In the genomic region with DNA sequence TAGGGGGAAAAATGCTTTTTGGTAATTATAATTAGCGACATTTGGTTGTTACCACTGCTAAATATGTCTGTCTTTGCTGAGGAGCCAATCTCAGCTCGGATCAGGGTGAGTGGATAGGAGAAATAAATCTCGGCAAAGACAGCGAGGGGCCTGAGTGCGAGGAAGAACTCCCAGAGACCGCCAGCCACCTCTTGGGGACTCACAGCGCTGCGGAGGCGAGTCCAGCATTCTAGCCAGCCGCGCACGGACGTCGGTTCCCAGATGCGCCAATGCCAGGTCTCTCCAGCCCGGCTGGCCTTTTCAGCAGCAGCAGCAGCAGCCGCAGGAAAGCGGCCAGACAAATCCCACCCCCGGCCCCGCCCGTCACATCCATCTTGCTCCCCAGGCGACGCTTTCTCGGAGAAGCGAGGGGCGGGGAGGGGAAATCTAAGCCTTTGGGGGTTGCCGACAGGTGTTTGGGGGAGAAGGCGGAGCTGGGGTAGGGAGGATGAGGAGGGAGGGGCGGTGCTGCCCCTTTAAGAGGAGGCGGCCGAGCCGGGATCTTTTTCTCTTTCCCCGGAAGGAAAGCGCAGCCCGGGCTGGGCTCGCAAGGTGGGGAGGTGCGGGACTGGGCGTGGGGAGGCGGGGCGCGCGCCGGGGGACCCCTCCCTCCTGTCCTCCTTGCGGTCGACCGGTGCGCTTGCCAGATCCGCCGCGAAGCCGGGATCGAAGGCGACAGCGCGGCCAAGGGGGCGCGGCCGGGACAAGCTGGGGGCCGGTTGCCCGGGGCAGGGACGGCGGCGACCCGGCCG, we compare ENCODE assay signal across 1 cellular context.
TF ChIP-seq lines count a peak whose summit lies in the region.

A gene (plus strand): TSS at position 685 of the 791 bp plus-strand sequence. CDS start 330 bp downstream, outside the sequence.

TF ChIP-seq in A549, 52 proteins besides CTCF, POLR2A, EP300 and RAD21 (continued from another document):
- TF ChIP-seq, protein P1, sequence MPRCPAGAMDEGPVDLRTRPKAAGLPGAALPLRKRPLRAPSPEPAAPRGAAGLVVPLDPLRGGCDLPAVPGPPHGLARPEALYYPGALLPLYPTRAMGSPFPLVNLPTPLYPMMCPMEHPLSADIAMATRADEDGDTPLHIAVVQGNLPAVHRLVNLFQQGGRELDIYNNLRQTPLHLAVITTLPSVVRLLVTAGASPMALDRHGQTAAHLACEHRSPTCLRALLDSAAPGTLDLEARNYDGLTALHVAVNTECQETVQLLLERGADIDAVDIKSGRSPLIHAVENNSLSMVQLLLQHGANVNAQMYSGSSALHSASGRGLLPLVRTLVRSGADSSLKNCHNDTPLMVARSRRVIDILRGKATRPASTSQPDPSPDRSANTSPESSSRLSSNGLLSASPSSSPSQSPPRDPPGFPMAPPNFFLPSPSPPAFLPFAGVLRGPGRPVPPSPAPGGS (IDR thresholded peaks at IDR 0.05): no peak
- TF ChIP-seq, protein P2, sequence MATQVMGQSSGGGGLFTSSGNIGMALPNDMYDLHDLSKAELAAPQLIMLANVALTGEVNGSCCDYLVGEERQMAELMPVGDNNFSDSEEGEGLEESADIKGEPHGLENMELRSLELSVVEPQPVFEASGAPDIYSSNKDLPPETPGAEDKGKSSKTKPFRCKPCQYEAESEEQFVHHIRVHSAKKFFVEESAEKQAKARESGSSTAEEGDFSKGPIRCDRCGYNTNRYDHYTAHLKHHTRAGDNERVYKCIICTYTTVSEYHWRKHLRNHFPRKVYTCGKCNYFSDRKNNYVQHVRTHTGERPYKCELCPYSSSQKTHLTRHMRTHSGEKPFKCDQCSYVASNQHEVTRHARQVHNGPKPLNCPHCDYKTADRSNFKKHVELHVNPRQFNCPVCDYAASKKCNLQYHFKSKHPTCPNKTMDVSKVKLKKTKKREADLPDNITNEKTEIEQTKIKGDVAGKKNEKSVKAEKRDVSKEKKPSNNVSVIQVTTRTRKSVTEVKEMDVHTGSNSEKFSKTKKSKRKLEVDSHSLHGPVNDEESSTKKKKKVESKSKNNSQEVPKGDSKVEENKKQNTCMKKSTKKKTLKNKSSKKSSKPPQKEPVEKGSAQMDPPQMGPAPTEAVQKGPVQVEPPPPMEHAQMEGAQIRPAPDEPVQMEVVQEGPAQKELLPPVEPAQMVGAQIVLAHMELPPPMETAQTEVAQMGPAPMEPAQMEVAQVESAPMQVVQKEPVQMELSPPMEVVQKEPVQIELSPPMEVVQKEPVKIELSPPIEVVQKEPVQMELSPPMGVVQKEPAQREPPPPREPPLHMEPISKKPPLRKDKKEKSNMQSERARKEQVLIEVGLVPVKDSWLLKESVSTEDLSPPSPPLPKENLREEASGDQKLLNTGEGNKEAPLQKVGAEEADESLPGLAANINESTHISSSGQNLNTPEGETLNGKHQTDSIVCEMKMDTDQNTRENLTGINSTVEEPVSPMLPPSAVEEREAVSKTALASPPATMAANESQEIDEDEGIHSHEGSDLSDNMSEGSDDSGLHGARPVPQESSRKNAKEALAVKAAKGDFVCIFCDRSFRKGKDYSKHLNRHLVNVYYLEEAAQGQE (IDR thresholded peaks at IDR 0.05): no peak
- TF ChIP-seq JUNB (IDR thresholded peaks at IDR 0.05) (no peak), JUN (IDR thresholded peaks at IDR 0.05) (peak in 1 of 2 experiments; percentile 85; a peak in 4 of 5 replicates), RFX5 (IDR thresholded peaks at IDR 0.05) (no peak; the same call in 1 of the 2 replicates), RNF2 (IDR thresholded peaks at IDR 0.05; ENCODE audit: borderline replicate concordance, low read depth) (0 out of 2 replicates have a peak, but pooled peaks have one; percentile 5), CHD4 (IDR thresholded peaks at IDR 0.05; ENCODE audit: borderline replicate concordance) (no peak), NPAS2 (CRISPR knock-in tag; IDR thresholded peaks at IDR 0.05; ENCODE audit: borderline replicate concordance) (no peak), CBX8 (IDR thresholded peaks at IDR 0.05) (no peak), MAFK (IDR thresholded peaks at IDR 0.05; ENCODE audit: partially characterized antibody) (no peak), BHLHE40 (IDR thresholded peaks at IDR 0.05; ENCODE audit: low read depth, low read length) (no peak), NR3C1 (IDR thresholded peaks at IDR 0.05) (no peak), CEBPB (IDR thresholded peaks at IDR 0.05) (no peak), PHF8 (IDR thresholded peaks at IDR 0.05; ENCODE audit: borderline replicate concordance, low read depth) (peak; percentile 50; the same call in 1 of the 2 replicates), RARB (CRISPR knock-in tag; IDR thresholded peaks at IDR 0.05) (0 out of 2 replicates have a peak, but pooled peaks have one; percentile 38), TFCP2L1 (CRISPR knock-in tag; IDR thresholded peaks at IDR 0.05) (no peak), CHD2 (IDR thresholded peaks at IDR 0.05; ENCODE audit: low read length, partially characterized antibody) (no peak), SMC3 (IDR thresholded peaks at IDR 0.05) (peak; percentile 27; the same call in 1 of the 3 replicates), HEYL (CRISPR knock-in tag; IDR thresholded peaks at IDR 0.05) (no peak), MAZ (IDR thresholded peaks at IDR 0.05; ENCODE audit: borderline replicate concordance, low read depth, low read length) (no peak; the same call in 1 of the 2 replicates), TP53 (CRISPR knock-in tag; IDR thresholded peaks at IDR 0.05) (0 out of 2 replicates have a peak, but pooled peaks have one; percentile 23), RCOR1 (IDR thresholded peaks at IDR 0.05; ENCODE audit: low read depth, low read length) (no peak), FOSB (CRISPR knock-in tag; IDR thresholded peaks at IDR 0.05) (peak; percentile 45; the same call in 1 of the 2 replicates), EHF (CRISPR knock-in tag; IDR thresholded peaks at IDR 0.05) (no peak), EHMT2 (IDR thresholded peaks at IDR 0.05; ENCODE audit: low read depth) (no peak), KDM5A (IDR thresholded peaks at IDR 0.05) (peak; percentile 28; the same call in 1 of the 2 replicates), CBX2 (IDR thresholded peaks at IDR 0.05; ENCODE audit: borderline replicate concordance, low read depth) (no peak), MYC (IDR thresholded peaks at IDR 0.05; ENCODE audit: borderline replicate concordance, low read length) (peak; percentile 11; the same call in 1 of the 2 replicates), HDAC2 (IDR thresholded peaks at IDR 0.05) (no peak), HOXA7 (CRISPR knock-in tag; IDR thresholded peaks at IDR 0.05) (peak; percentile 16; the same call in 1 of the 2 replicates)
- TF ChIP-seq, protein P3, sequence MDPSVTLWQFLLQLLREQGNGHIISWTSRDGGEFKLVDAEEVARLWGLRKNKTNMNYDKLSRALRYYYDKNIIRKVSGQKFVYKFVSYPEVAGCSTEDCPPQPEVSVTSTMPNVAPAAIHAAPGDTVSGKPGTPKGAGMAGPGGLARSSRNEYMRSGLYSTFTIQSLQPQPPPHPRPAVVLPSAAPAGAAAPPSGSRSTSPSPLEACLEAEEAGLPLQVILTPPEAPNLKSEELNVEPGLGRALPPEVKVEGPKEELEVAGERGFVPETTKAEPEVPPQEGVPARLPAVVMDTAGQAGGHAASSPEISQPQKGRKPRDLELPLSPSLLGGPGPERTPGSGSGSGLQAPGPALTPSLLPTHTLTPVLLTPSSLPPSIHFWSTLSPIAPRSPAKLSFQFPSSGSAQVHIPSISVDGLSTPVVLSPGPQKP (IDR thresholded peaks at IDR 0.05; ENCODE audit: low read depth, low read length): no peak
- TF ChIP-seq, protein P4, sequence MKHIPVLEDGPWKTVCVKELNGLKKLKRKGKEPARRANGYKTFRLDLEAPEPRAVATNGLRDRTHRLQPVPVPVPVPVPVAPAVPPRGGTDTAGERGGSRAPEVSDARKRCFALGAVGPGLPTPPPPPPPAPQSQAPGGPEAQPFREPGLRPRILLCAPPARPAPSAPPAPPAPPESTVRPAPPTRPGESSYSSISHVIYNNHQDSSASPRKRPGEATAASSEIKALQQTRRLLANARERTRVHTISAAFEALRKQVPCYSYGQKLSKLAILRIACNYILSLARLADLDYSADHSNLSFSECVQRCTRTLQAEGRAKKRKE (CRISPR knock-in tag; IDR thresholded peaks at IDR 0.05; ENCODE audit: low read depth): no peak
- TF ChIP-seq, protein P5, sequence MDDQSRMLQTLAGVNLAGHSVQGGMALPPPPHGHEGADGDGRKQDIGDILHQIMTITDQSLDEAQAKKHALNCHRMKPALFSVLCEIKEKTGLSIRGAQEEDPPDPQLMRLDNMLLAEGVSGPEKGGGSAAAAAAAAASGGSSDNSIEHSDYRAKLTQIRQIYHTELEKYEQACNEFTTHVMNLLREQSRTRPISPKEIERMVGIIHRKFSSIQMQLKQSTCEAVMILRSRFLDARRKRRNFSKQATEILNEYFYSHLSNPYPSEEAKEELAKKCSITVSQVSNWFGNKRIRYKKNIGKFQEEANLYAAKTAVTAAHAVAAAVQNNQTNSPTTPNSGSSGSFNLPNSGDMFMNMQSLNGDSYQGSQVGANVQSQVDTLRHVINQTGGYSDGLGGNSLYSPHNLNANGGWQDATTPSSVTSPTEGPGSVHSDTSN (IDR thresholded peaks at IDR 0.05): no peak; the same call in 1 of the 2 replicates
- TF ChIP-seq, protein P6, sequence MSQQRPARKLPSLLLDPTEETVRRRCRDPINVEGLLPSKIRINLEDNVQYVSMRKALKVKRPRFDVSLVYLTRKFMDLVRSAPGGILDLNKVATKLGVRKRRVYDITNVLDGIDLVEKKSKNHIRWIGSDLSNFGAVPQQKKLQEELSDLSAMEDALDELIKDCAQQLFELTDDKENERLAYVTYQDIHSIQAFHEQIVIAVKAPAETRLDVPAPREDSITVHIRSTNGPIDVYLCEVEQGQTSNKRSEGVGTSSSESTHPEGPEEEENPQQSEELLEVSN (IDR thresholded peaks at IDR 0.05; ENCODE audit: borderline replicate concordance, low read depth): no peak; the same call in 1 of the 2 replicates
- TF ChIP-seq, protein P7, sequence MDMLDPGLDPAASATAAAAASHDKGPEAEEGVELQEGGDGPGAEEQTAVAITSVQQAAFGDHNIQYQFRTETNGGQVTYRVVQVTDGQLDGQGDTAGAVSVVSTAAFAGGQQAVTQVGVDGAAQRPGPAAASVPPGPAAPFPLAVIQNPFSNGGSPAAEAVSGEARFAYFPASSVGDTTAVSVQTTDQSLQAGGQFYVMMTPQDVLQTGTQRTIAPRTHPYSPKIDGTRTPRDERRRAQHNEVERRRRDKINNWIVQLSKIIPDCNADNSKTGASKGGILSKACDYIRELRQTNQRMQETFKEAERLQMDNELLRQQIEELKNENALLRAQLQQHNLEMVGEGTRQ (IDR thresholded peaks at IDR 0.05): no peak
